In the genomic region with DNA sequence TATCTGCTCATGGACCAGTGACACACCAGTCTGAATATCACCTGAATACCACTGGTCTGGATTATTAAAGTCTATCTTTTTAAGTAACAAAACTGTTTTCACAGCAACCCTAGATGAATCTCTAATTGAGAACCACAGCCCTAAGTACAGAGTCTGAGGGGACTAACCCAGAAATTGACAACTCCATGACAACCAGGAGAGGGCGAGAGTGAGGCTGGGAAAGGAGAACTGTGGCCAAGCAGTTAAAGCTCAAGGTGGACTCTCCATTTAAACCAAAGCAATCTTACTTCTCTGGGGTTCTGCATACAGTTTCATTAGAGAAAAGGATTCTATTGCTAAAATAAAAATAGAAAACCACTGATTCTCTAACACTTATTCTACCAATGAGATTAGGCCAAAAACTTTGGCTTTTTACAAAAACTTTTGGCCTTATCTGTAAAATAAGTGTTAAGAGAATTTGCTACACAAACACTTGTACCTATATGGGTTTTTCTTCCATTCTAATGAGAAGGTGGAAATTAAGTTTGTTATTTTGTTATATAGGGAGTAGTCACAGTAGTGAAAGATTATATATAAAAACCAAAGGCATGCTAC, we compare ENCODE assay signal across 8 cellular contexts. TPM values are rescaled to one million over a fixed set of nuclear protein-coding genes. Genes with fewer than 3 reads are reported as not detected.
A peak's percentile ranks its signal among the peaks of the same experiment; 100 is the strongest.
DNase-seq lines count a peak whose midpoint lies in the region; ATAC-seq and TF ChIP-seq lines count a peak whose summit lies in the region.

No MANE protein-coding gene starts in this region.

- ATAC-seq in HG03521 (IDR thresholded peaks at IDR 0.05; ENCODE audit: unreplicated experiment): peak; percentile 95

- H3K36me3 Mint-ChIP-seq in activated naive CD4-positive, alpha-beta T cell treated with anti-CD3 and anti-CD28 coated beads for 36 hours (ENCODE audit: low read depth): no peaks in the 10 kb centered on the region

- DNase-seq in EL: peak; percentile 67
- peak; percentile 64 for DNase-seq in GM20000 (ENCODE audit: low spot score)
- peak; percentile 49 for DNase-seq in RPMI8226
- peak; percentile 79 for DNase-seq in activated naive CD4-positive, alpha-beta T cell treated with anti-CD3 and anti-CD28 coated beads for 36 hours
- DNase-seq in hepatocyte (ENCODE audit: low spot score): peak; percentile 72
- peak; percentile 27 for DNase-seq in stimulated activated CD4-positive, alpha-beta T cell treated with anti-CD3 and anti-CD28 coated beads, Interleukin-2, amount 100 ng/mL, for 4 hours (ENCODE audit: low read depth)
- no peak for DNase-seq in NCI-H524 treated with DMSO at 0.1 percent for 48 hours (lab: John Stamatoyannopoulos, UW)

- H3K4me1 ChIP-seq in hepatocyte (ENCODE audit: insufficient read depth): peaks cover 28% of the 10 kb centered on the region

- H4K20me1 ChIP-seq in hepatocyte (ENCODE audit: insufficient read depth, poor library complexity, severe bottlenecking): no peaks in the 10 kb centered on the region

- no peak overlapping the region for H3K27ac Mint-ChIP-seq in activated naive CD4-positive, alpha-beta T cell treated with anti-CD3 and anti-CD28 coated beads for 36 hours

- no peak overlapping the region for H3K4me3 Mint-ChIP-seq in activated naive CD4-positive, alpha-beta T cell treated with anti-CD3 and anti-CD28 coated beads for 36 hours

- H3K36me3 ChIP-seq in hepatocyte (replicated peaks; ENCODE audit: insufficient read depth, low read depth): no peaks in the 10 kb centered on the region

- no peaks in the 10 kb centered on the region for H3K9me3 ChIP-seq in hepatocyte (ENCODE audit: low read depth)

- no peaks in the 10 kb centered on the region for H3K27me3 ChIP-seq in hepatocyte

- no peak overlapping the region for H3K27ac ChIP-seq in hepatocyte

- no peaks in the 10 kb centered on the region for H3K9me2 ChIP-seq in hepatocyte (replicated peaks; ENCODE audit: insufficient read depth)

- TF ChIP-seq CTCF in GM20000 (IDR thresholded peaks at IDR 0.05; ENCODE audit: extremely low read depth, missing control alignments) (peak; percentile 51), hepatocyte (IDR thresholded peaks at IDR 0.05; ENCODE audit: poor library complexity) (peak; percentile 51)

- no peak overlapping the region for H2AFZ ChIP-seq in hepatocyte

- no peak overlapping the region for H3K4me3 ChIP-seq in hepatocyte

- WGBS in hepatocyte (ENCODE audit: low lambda C conversion rate, missing lambda C conversion rate): 8% methylated on average over 1 of the region's 1 CpG

- CTCF ChIA-PET in activated naive CD4-positive, alpha-beta T cell treated with anti-CD3 and anti-CD28 coated beads for 36 hours (lab: Charles Lee): interaction anchor here (0.5 to 1.6 kb wide), 11 partner anchors 9 to 323 kb away, joined by 3 to 7 read pairs (median 4); no protein-coding TSS in a partner anchor

- intact Hi-C loops in activated naive CD4-positive, alpha-beta T cell treated with anti-CD3 and anti-CD28 coated beads for 36 hours (cut with micrococcal nuclease): loop anchor here (1.0 to 5.0 kb wide), 4 partner anchors 110 to 970 kb away; a partner anchor contains a TSS

- H3K4me1 Mint-ChIP-seq in activated naive CD4-positive, alpha-beta T cell treated with anti-CD3 and anti-CD28 coated beads for 36 hours (ENCODE audit: low read depth): peaks cover 15% of the 10 kb centered on the region

- no peaks in the 10 kb centered on the region for H3K9me3 Mint-ChIP-seq in activated naive CD4-positive, alpha-beta T cell treated with anti-CD3 and anti-CD28 coated beads for 36 hours

- no peaks in the 10 kb centered on the region for H3K27me3 Mint-ChIP-seq in activated naive CD4-positive, alpha-beta T cell treated with anti-CD3 and anti-CD28 coated beads for 36 hours (ENCODE audit: low read depth)

- H3K4me2 ChIP-seq in hepatocyte: no peak overlapping the region

- no peaks in the 10 kb centered on the region for H3K79me2 ChIP-seq in hepatocyte

RNA-seq across cellular contexts. Expression of a gene that starts 11.4 kb away (rescaled TPM):
- total RNA-seq in activated naive CD4-positive, alpha-beta T cell treated with anti-CD3 and anti-CD28 coated beads for 36 hours: under 1 TPM; 0.07 to 0.26 TPM
- total RNA-seq in hepatocyte: 2.0 and 2.3 TPM in 2 replicates
- 0.13 and 0.73 TPM in 2 replicates for polyA plus RNA-seq in hepatocyte
